ENCODE assay signal across 16 cellular contexts in the genomic region with DNA sequence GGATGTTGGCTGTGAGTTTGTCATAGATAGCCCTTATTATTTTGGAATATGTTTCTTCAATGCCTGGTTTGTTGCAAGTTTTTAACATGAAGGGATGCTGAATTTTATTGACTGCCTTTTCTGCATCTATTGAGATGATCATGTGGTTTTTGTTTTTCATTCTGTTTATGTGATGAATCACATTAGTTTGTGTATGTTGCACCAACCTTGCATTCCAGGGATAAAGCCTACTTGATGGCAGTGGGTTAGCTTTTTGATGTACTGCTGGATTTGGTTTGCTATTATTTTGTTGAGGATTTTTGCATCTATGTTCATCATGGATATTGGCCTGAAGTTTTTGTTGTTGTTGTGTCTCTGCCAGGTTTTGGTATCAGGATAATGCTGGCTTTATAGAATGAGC.
DNase-seq lines count a peak whose midpoint lies in the region; TF ChIP-seq lines count a peak whose summit lies in the region.
"Had no signal": no experiment of that assay in that cellular context is flagged by ENCODE, and none has a peak within 500 bp of the region (broad histone marks: within the 10 kb centered on the region; RNA-seq: fewer than 3 reads in every experiment).

No MANE protein-coding gene starts in this region.

- H3K4ac ChIP-seq in mesendoderm (ENCODE audit: low read depth, low read length): no peak overlapping the region

- H3K27me3 ChIP-seq in mesendoderm (ENCODE audit: insufficient read depth, low read length, poor library complexity) (no peaks in the 10 kb centered on the region), PC-9 (ENCODE audit: insufficient read depth, low read depth) (no peaks in the 10 kb centered on the region)
- H3K27me3 ChIP-seq: BLaER1 had no signal

- no peaks in the 10 kb centered on the region for H4K20me1 ChIP-seq in PC-9 (ENCODE audit: insufficient read depth)
- H4K20me1 ChIP-seq: BLaER1 had no signal

- no peak overlapping the region for H3K27ac ChIP-seq in mesendoderm (ENCODE audit: low read depth, low read length)
- no peak overlapping the region for H3K27ac ChIP-seq in PC-9
- H3K27ac ChIP-seq: A549, BLaER1 had no signal

- no peak for TF ChIP-seq CTCF in AG10803 (conservative IDR thresholded peaks at IDR 0.05; ENCODE audit: low read length)
- TF ChIP-seq CTCF in choroid plexus epithelial cell (conservative IDR thresholded peaks at IDR 0.05; ENCODE audit: low read depth, low read length): no peak
- TF ChIP-seq CTCF in PC-9 (conservative IDR thresholded peaks at IDR 0.05): no peak

- H2BK5ac ChIP-seq in mesendoderm (ENCODE audit: low read length): no peak overlapping the region

- H3K4me3 ChIP-seq in AG10803 (ENCODE audit: low read length) (no peak overlapping the region), choroid plexus epithelial cell (ENCODE audit: low read depth, low read length) (no peak overlapping the region), mesendoderm (ENCODE audit: low read length) (no peak overlapping the region), PC-9 (no peak overlapping the region)
- H3K4me3 ChIP-seq: A549, BLaER1 had no signal

- no peak overlapping the region for H3K9ac ChIP-seq in mesendoderm (ENCODE audit: low read length)
- H3K9ac ChIP-seq: BLaER1 had no signal

- no peaks in the 10 kb centered on the region for H3F3A ChIP-seq in PC-9 (ENCODE audit: insufficient read depth, low read depth)

- DNase-seq in AG10803 (ENCODE audit: low read depth): peak; percentile 23
- DNase-seq in LHCN-M2 (ENCODE audit: low read depth): peak; percentile 46
- peak; percentile 23 for DNase-seq in choroid plexus epithelial cell (ENCODE audit: low read depth)
- DNase-seq in mesendoderm: peak; percentile 10
- DNase-seq in PC-9: no peak
- DNase-seq in effector CD8-positive, alpha-beta T cell (lab: John Stamatoyannopoulos, UW): no peak
- no peak for DNase-seq in C1 segment of cervical spinal cord (lab: John Stamatoyannopoulos, UW)
- DNase-seq: AML-193; CD4-positive, CD25-positive, alpha-beta regulatory T cell; DND-41; GDM1; GOT3; HCEC 1CT; HFFc6 had no signal

- H2AFZ ChIP-seq in PC-9: no peak overlapping the region

- H2AK5ac ChIP-seq in mesendoderm (ENCODE audit: low read length): no peak overlapping the region

- no peaks in the 10 kb centered on the region for H3K4me1 ChIP-seq in mesendoderm (ENCODE audit: control insufficient read depth, low read depth, low read length)
- H3K4me1 ChIP-seq in PC-9 (replicated peaks; ENCODE audit: insufficient read depth): no peaks in the 10 kb centered on the region

- POLR2A ChIA-PET in PC-9 (lab: Charles Lee; ENCODE audit: unreplicated experiment): no interaction called here

- H3K79me2 ChIP-seq in mesendoderm (ENCODE audit: control insufficient read depth, insufficient read depth, low read length) (no peaks in the 10 kb centered on the region), PC-9 (ENCODE audit: low read depth) (no peaks in the 10 kb centered on the region)

- no peak overlapping the region for H3K23ac ChIP-seq in mesendoderm (ENCODE audit: low read length)

- no peak overlapping the region for H4K5ac ChIP-seq in mesendoderm (ENCODE audit: low read length)

- intact Hi-C loops in PC-9 (cut with micrococcal nuclease; ENCODE audit: unreplicated experiment): no loop called here

- CTCF ChIA-PET in PC-9 (lab: Charles Lee): no interaction called here

- no peak overlapping the region for H3K18ac ChIP-seq in mesendoderm (ENCODE audit: low read length)

- no peaks in the 10 kb centered on the region; the same call in 1 of the 2 replicates for H3K9me2 ChIP-seq in PC-9 (ENCODE audit: insufficient read depth)

- no peak overlapping the region for H2BK120ac ChIP-seq in mesendoderm (ENCODE audit: low read depth, low read length)

- no TSS peak for BruUV-seq in PC-9 (replicated peaks; lab: Mats Ljungman, UMichigan)

- H3K4me2 ChIP-seq in mesendoderm (ENCODE audit: low read length) (no peak overlapping the region), PC-9 (no peak overlapping the region)
- H3K4me2 ChIP-seq: A549, BLaER1 had no signal

- H3K56ac ChIP-seq in mesendoderm (ENCODE audit: low read length): no peak overlapping the region

- H2BK15ac ChIP-seq in mesendoderm (replicated peaks; ENCODE audit: low read depth): no peak overlapping the region

- H3K36me3 ChIP-seq in mesendoderm (ENCODE audit: control insufficient read depth, insufficient read depth, low read length) (no peaks in the 10 kb centered on the region), PC-9 (ENCODE audit: low read depth) (no peaks in the 10 kb centered on the region)
- H3K36me3 ChIP-seq: BLaER1 had no signal

- peaks cover 12% of the 10 kb centered on the region for H3K9me3 ChIP-seq in PC-9 (ENCODE audit: insufficient read depth, low read depth)

- H3K79me1 ChIP-seq in mesendoderm (ENCODE audit: low read length): no peaks in the 10 kb centered on the region

- H4K8ac ChIP-seq in mesendoderm (ENCODE audit: low read depth, low read length): no peak overlapping the region

Comparison
In these comparisons a context has a peak if more than half of its experiments do, and no peak if none do; other contexts are left out.
1. DNase-seq: peak in AG10803 (single experiment), LHCN-M2 (single experiment), choroid plexus epithelial cell (single experiment) and mesendoderm (single experiment); none in PC-9 (0 of 2), effector CD8-positive, alpha-beta T cell (single experiment) and C1 segment of cervical spinal cord (0 of 14).